Comparison of ENCODE assay signal across 1 cellular context in the genomic region with DNA sequence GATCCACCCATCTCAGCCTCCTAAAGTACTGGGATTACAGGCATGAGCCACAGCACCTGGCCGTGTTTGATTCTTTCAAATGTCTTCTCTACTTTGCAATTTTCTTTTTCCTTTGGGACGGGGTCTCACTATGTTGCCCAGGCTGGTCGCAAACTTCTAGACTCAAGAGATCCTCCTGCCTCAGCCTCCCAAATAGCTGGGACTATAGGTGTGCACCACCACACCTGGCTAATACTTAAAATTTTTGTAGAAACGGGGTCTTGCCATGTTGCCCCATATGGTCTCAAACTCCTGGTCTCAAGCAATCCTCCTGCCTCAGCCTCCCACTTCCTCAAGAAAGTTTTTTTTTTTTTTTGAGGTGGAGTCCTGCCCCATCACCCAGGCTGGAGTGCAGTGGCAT.
TF ChIP-seq lines count a peak whose summit lies in the region.

No MANE protein-coding gene starts in this region.

TF ChIP-seq in K562, 482 proteins besides CTCF, POLR2A, EP300 and RAD21:
- no peak for TF ChIP-seq ZKSCAN8 (CRISPR knock-in tag; IDR thresholded peaks at IDR 0.05)
- peak; percentile 66 for TF ChIP-seq ZNF121 (CRISPR knock-in tag; conservative IDR thresholded peaks at IDR 0.05)
- TF ChIP-seq, protein P1, sequence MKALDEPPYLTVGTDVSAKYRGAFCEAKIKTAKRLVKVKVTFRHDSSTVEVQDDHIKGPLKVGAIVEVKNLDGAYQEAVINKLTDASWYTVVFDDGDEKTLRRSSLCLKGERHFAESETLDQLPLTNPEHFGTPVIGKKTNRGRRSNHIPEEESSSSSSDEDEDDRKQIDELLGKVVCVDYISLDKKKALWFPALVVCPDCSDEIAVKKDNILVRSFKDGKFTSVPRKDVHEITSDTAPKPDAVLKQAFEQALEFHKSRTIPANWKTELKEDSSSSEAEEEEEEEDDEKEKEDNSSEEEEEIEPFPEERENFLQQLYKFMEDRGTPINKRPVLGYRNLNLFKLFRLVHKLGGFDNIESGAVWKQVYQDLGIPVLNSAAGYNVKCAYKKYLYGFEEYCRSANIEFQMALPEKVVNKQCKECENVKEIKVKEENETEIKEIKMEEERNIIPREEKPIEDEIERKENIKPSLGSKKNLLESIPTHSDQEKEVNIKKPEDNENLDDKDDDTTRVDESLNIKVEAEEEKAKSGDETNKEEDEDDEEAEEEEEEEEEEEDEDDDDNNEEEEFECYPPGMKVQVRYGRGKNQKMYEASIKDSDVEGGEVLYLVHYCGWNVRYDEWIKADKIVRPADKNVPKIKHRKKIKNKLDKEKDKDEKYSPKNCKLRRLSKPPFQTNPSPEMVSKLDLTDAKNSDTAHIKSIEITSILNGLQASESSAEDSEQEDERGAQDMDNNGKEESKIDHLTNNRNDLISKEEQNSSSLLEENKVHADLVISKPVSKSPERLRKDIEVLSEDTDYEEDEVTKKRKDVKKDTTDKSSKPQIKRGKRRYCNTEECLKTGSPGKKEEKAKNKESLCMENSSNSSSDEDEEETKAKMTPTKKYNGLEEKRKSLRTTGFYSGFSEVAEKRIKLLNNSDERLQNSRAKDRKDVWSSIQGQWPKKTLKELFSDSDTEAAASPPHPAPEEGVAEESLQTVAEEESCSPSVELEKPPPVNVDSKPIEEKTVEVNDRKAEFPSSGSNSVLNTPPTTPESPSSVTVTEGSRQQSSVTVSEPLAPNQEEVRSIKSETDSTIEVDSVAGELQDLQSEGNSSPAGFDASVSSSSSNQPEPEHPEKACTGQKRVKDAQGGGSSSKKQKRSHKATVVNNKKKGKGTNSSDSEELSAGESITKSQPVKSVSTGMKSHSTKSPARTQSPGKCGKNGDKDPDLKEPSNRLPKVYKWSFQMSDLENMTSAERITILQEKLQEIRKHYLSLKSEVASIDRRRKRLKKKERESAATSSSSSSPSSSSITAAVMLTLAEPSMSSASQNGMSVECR (CRISPR knock-in tag; IDR thresholded peaks at IDR 0.05), result no peak
- no peak for TF ChIP-seq KLF13 (tag; IDR thresholded peaks at IDR 0.05; ENCODE audit: borderline replicate concordance, low read depth)
- no peak for TF ChIP-seq FOXJ2 (tag; IDR thresholded peaks at IDR 0.05)
- TF ChIP-seq ZBTB49 (CRISPR knock-in tag; IDR thresholded peaks at IDR 0.05; ENCODE audit: borderline replicate concordance), result no peak
- peak; percentile 28 for TF ChIP-seq RBM25 (IDR thresholded peaks at IDR 0.05; ENCODE audit: low read depth, low read length, severe bottlenecking)
- no peak for TF ChIP-seq BRD9 (IDR thresholded peaks at IDR 0.05; ENCODE audit: low read depth, partially characterized antibody)
